In the genomic region with DNA sequence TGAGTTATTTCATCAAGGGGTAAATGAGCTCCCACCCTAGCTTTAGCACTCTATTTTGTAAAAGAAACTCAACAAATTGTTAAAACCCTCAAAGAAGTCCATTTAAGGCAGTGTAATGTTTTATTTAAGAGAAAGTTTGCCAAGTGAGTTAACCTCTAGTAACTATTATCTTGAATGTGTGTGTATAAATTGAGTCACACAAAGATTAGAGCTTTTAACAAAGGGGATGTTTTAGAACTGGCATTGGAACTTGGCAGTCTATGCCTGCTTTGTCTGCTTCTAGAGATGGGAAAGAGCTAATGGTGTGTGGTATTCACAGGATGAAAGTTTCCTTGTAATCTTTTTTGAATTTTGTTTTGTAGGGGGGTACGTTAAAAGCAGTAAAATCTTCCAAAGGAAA, we compare ENCODE assay signal across 17 cellular contexts. TPM values are rescaled to one million over a fixed set of nuclear protein-coding genes. Genes with fewer than 3 reads are reported as not detected.
"Had no signal": no experiment of that assay in that cellular context is flagged by ENCODE, and none has a peak within 500 bp of the region (broad histone marks: within the 10 kb centered on the region; RNA-seq: fewer than 3 reads in every experiment).

No MANE protein-coding gene starts in this region.

- H3K9me3 Mint-ChIP-seq: activated CD4-positive, alpha-beta memory T cell treated with anti-CD3 and anti-CD28 coated beads, Interleukin-2, amount 10 ng/mL, durations not matched to agents 7 days and 5 days; activated T-helper 1 cell treated with anti-CD3 and anti-CD28 coated beads, Interleukin-12 subunit alpha, Interleukin-12 subunit beta, Interleukin-2, Interleukin-4 antibody, amounts not matched to agents 30 ng/mL and 10 ng/mL and 1 ng/mL, durations not matched to agents 14 hours and 24 hours and 36 hours; dendritic cell treated with granulocyte-macrophage colony-stimulating factor and Interleukin-4, amounts not matched to agents 40 ng/mL and 50 ng/mL, for 4 days; nephron progenitor cell; stimulated activated naive B cell treated with anti-CD40 and anti-IgM and Interleukin-4, amounts not matched to agents 10 μg/mL and 1 μg/mL and 100 μg/mL, for 72 hours; T-helper 2 cell treated with Interferon-gamma antibody and Interleukin-4, amounts not matched to agents 5 μg/mL and 100 μg/mL, for 36 hours had no signal

- H3K4me1 ChIP-seq: left lung had no signal

- DNase-seq: activated CD4-positive, alpha-beta memory T cell treated with anti-CD3 and anti-CD28 coated beads, Interleukin-2, amount 10 ng/mL, durations not matched to agents 7 days and 5 days; activated CD4-positive, alpha-beta T cell treated with anti-CD3 and anti-CD28 coated beads for 1 hour; activated CD8-positive, alpha-beta memory T cell treated with anti-CD3 and anti-CD28 coated beads, Interleukin-2, amount 50 U/mL, for 48 hours; activated naive CD4-positive, alpha-beta T cell treated with Interleukin-2 at 50 U/mL for 16 hours; foreskin fibroblast; heart left ventricle; left lung; mesendoderm; nephron progenitor cell; small intestine; stimulated activated naive B cell treated with anti-CD40 and anti-IgM and Interleukin-4, amounts not matched to agents 10 μg/mL and 1 μg/mL and 100 μg/mL, for 72 hours had no signal

- ATAC-seq: esophagus mucosa; left lung; stimulated activated naive B cell treated with anti-CD40 and anti-IgM and Interleukin-4, amounts not matched to agents 10 μg/mL and 1 μg/mL and 100 μg/mL, for 72 hours had no signal

- H3K4me3 ChIP-seq: heart left ventricle, left lung, thoracic aorta had no signal

- H3K4me3 Mint-ChIP-seq: activated CD4-positive, alpha-beta memory T cell treated with anti-CD3 and anti-CD28 coated beads, Interleukin-2, amount 10 ng/mL, durations not matched to agents 7 days and 5 days; activated T-helper 1 cell treated with anti-CD3 and anti-CD28 coated beads, Interleukin-12 subunit alpha, Interleukin-12 subunit beta, Interleukin-2, Interleukin-4 antibody, amounts not matched to agents 30 ng/mL and 10 ng/mL and 1 ng/mL, durations not matched to agents 14 hours and 24 hours and 36 hours; dendritic cell treated with granulocyte-macrophage colony-stimulating factor and Interleukin-4, amounts not matched to agents 40 ng/mL and 50 ng/mL, for 4 days; nephron progenitor cell; stimulated activated naive B cell treated with anti-CD40 and anti-IgM and Interleukin-4, amounts not matched to agents 10 μg/mL and 1 μg/mL and 100 μg/mL, for 72 hours; T-helper 2 cell treated with Interferon-gamma antibody and Interleukin-4, amounts not matched to agents 5 μg/mL and 100 μg/mL, for 36 hours had no signal

- H3K27ac Mint-ChIP-seq: activated CD4-positive, alpha-beta memory T cell treated with anti-CD3 and anti-CD28 coated beads, Interleukin-2, amount 10 ng/mL, durations not matched to agents 7 days and 5 days; activated T-helper 1 cell treated with anti-CD3 and anti-CD28 coated beads, Interleukin-12 subunit alpha, Interleukin-12 subunit beta, Interleukin-2, Interleukin-4 antibody, amounts not matched to agents 30 ng/mL and 10 ng/mL and 1 ng/mL, durations not matched to agents 14 hours and 24 hours and 36 hours; nephron progenitor cell; T-helper 2 cell treated with Interferon-gamma antibody and Interleukin-4, amounts not matched to agents 5 μg/mL and 100 μg/mL, for 36 hours had no signal

- H3K27ac ChIP-seq: heart left ventricle, left lung, thoracic aorta had no signal

- H3K27me3 ChIP-seq: heart left ventricle, left lung had no signal

- H3K4me1 Mint-ChIP-seq: activated CD4-positive, alpha-beta memory T cell treated with anti-CD3 and anti-CD28 coated beads, Interleukin-2, amount 10 ng/mL, durations not matched to agents 7 days and 5 days; nephron progenitor cell; stimulated activated naive B cell treated with anti-CD40 and anti-IgM and Interleukin-4, amounts not matched to agents 10 μg/mL and 1 μg/mL and 100 μg/mL, for 72 hours had no signal

- H3K9me3 ChIP-seq: heart left ventricle, left lung, thoracic aorta had no signal

- H3K27me3 Mint-ChIP-seq: activated CD4-positive, alpha-beta memory T cell treated with anti-CD3 and anti-CD28 coated beads, Interleukin-2, amount 10 ng/mL, durations not matched to agents 7 days and 5 days; dendritic cell treated with granulocyte-macrophage colony-stimulating factor and Interleukin-4, amounts not matched to agents 40 ng/mL and 50 ng/mL, for 4 days; stimulated activated naive B cell treated with anti-CD40 and anti-IgM and Interleukin-4, amounts not matched to agents 10 μg/mL and 1 μg/mL and 100 μg/mL, for 72 hours had no signal

RNA-seq across cellular contexts. Expression of a gene that starts 54.1 kb away (rescaled TPM):
- total RNA-seq: thoracic aorta, ureter had no signal
